Comparison of ENCODE assay signal across 11 cellular contexts in genomic region chr1:32339363-32339978, GRCh38. TPM values are rescaled to one million over a fixed set of nuclear protein-coding genes. Genes with fewer than 3 reads are reported as not detected.
DNase-seq lines count a peak whose midpoint lies in the region; ATAC-seq, FAIRE-seq and TF ChIP-seq lines count a peak whose summit lies in the region.
"Had no signal": no experiment of that assay in that cellular context is flagged by ENCODE, and none has a peak within 500 bp of the region (broad histone marks: within the 10 kb centered on the region; RNA-seq: fewer than 3 reads in every experiment).

No MANE protein-coding gene starts in this region.

- H3K27me3 Mint-ChIP-seq in HFFc6 (ENCODE audit: insufficient read depth), result peaks cover 4% of the 10 kb centered on the region
- no peaks in the 10 kb centered on the region for H3K27me3 Mint-ChIP-seq in activated T-cell treated with anti-CD3 and anti-CD28 coated beads, Interleukin-2, amount 50 U/mL, for 4 hours (ENCODE audit: low read depth)

- H3K27ac ChIP-seq in DOHH2 (ENCODE audit: low read depth, low read length), result no peak overlapping the region
- H3K27ac ChIP-seq in MM.1S (ENCODE audit: low read length), result no peak overlapping the region
- H3K27ac ChIP-seq: neural progenitor cell had no signal

- DNase-seq in HFFc6 (peak; percentile 54), islet precursor cell (peak; percentile 96), urothelium cell line (ENCODE audit: low spot score) (no peak), retina (no peak), DMS 273 treated with DMSO at 0.1 percent for 48 hours (lab: John Stamatoyannopoulos, UW) (no peak), MM.1S (no peak)
- DNase-seq in activated T-cell treated with anti-CD3 and anti-CD28 coated beads, Interleukin-2, amount 50 U/mL, for 4 hours, result no peak
- DNase-seq: NCI-H1105 had no signal

- no peak overlapping the region for H3K4me3 Mint-ChIP-seq in HFFc6
- H3K4me3 Mint-ChIP-seq in activated T-cell treated with anti-CD3 and anti-CD28 coated beads, Interleukin-2, amount 50 U/mL, for 4 hours, result no peak overlapping the region

- H3K79me2 ChIP-seq in DOHH2 (ENCODE audit: control insufficient read depth, low read length) (peaks cover 15% of the 10 kb centered on the region), MM.1S (ENCODE audit: low read length) (peaks cover 7% of the 10 kb centered on the region)

- H3K27me3 ChIP-seq in DOHH2 (ENCODE audit: control insufficient read depth, low read length) (no peaks in the 10 kb centered on the region), MM.1S (replicated peaks; ENCODE audit: insufficient read depth, low read length) (no peaks in the 10 kb centered on the region)

- peaks cover 3% of the 10 kb centered on the region; the same call in 1 of the 2 replicates for H4K20me1 ChIP-seq in DOHH2 (ENCODE audit: control insufficient read depth, insufficient read depth, low read depth, low read length)
- H4K20me1 ChIP-seq in MM.1S (ENCODE audit: insufficient read depth, low read length), result no peaks in the 10 kb centered on the region

- H3K9me3 Mint-ChIP-seq in HFFc6, result no peaks in the 10 kb centered on the region
- H3K9me3 Mint-ChIP-seq in activated T-cell treated with anti-CD3 and anti-CD28 coated beads, Interleukin-2, amount 50 U/mL, for 4 hours, result no peaks in the 10 kb centered on the region
- H3K9me3 Mint-ChIP-seq: neural progenitor cell had no signal

- ATAC-seq in activated T-cell treated with anti-CD3 and anti-CD28 coated beads, Interleukin-2, amount 50 U/mL, for 4 hours, result peak; percentile 68 to 71

- H3K9ac ChIP-seq in MM.1S (ENCODE audit: low read length), result no peak overlapping the region
- H3K9ac ChIP-seq: neural progenitor cell had no signal

- H3K4me1 ChIP-seq in DOHH2 (ENCODE audit: control insufficient read depth, low read length) (peaks cover 42% of the 10 kb centered on the region), MM.1S (ENCODE audit: low read length) (peaks cover 37% of the 10 kb centered on the region)

- H3K4me3 ChIP-seq in DOHH2 (ENCODE audit: low read length), result no peak overlapping the region
- H3K4me3 ChIP-seq in MM.1S (ENCODE audit: low read length), result no peak overlapping the region
- H3K4me3 ChIP-seq: neural progenitor cell had no signal

- H3K36me3 Mint-ChIP-seq in HFFc6 (ENCODE audit: low read depth), result no peaks in the 10 kb centered on the region
- H3K36me3 Mint-ChIP-seq in activated T-cell treated with anti-CD3 and anti-CD28 coated beads, Interleukin-2, amount 50 U/mL, for 4 hours (ENCODE audit: insufficient read depth), result no peaks in the 10 kb centered on the region

- H3K9me3 ChIP-seq in DOHH2 (ENCODE audit: control insufficient read depth, insufficient read depth, low read length), result no peaks in the 10 kb centered on the region
- H3K9me3 ChIP-seq in MM.1S (replicated peaks; ENCODE audit: insufficient read depth, low read length), result no peaks in the 10 kb centered on the region

- TF ChIP-seq CTCF in DOHH2 (IDR thresholded peaks at IDR 0.05; ENCODE audit: low read depth, low read length, poor library complexity, severe bottlenecking) (no peak), HFFc6 (IDR thresholded peaks at IDR 0.05) (no peak), MM.1S (IDR thresholded peaks at IDR 0.05; ENCODE audit: low read length) (no peak)

- no peak overlapping the region for H3K27ac Mint-ChIP-seq in HFFc6

- H3K36me3 ChIP-seq in DOHH2 (ENCODE audit: control insufficient read depth, low read length) (peaks cover 7% of the 10 kb centered on the region), MM.1S (replicated peaks; ENCODE audit: insufficient read depth, low read length) (no peaks in the 10 kb centered on the region)
- H3K36me3 ChIP-seq: neural progenitor cell had no signal

- H2AFZ ChIP-seq in MM.1S (ENCODE audit: low read length), result no peak overlapping the region
- H2AFZ ChIP-seq: neural progenitor cell had no signal

- no peak for FAIRE-seq in urothelium cell line (lab: Jason Lieb, UNC)

- peaks cover 12% of the 10 kb centered on the region; the same call in 1 of the 2 replicates for H3F3A ChIP-seq in DOHH2 (ENCODE audit: control insufficient read depth, insufficient read depth)
- peaks cover 23% of the 10 kb centered on the region for H3F3A ChIP-seq in MM.1S (ENCODE audit: insufficient read depth, low read length)

- H3K4me2 ChIP-seq in DOHH2 (ENCODE audit: low read length) (peak overlapping the region; percentile 85), MM.1S (ENCODE audit: low read depth, low read length) (no peak overlapping the region)
- H3K4me2 ChIP-seq: neural progenitor cell had no signal

- H3K9me2 ChIP-seq in DOHH2 (replicated peaks; ENCODE audit: control insufficient read depth, low read length) (no peaks in the 10 kb centered on the region), MM.1S (replicated peaks; ENCODE audit: insufficient read depth, low read length) (no peaks in the 10 kb centered on the region)

- H3K4me1 Mint-ChIP-seq in HFFc6 (ENCODE audit: low read depth), result peaks cover 32% of the 10 kb centered on the region
- peaks cover 46% of the 10 kb centered on the region for H3K4me1 Mint-ChIP-seq in activated T-cell treated with anti-CD3 and anti-CD28 coated beads, Interleukin-2, amount 50 U/mL, for 4 hours (ENCODE audit: low read depth)

RNA-seq across cellular contexts. Expression of gene MARCKSL1, which starts 3.4 kb away (rescaled TPM):
- 10 to 100 TPM in 4 of 6 experiments, 1 to 10 TPM in 2; 7.8 to 12.8 (median 11.4) TPM for total RNA-seq in HFFc6 (2021; fragmentation: NEBNext Ultra II Directional; extraction: Animal tissue kit (Norgen Biotek cat#: 25700))
- 10 to 100 TPM; 25.3 to 33.5 (median 27.8) TPM for total RNA-seq in activated T-cell treated with anti-CD3 and anti-CD28 coated beads, Interleukin-2, amount 50 U/mL, for 4 hours

RNA-seq across cellular contexts. Expression of gene FAM229A, which starts 22.8 kb away (rescaled TPM):
- total RNA-seq in HFFc6 (2021; fragmentation: NEBNext Ultra II Directional; extraction: Animal tissue kit (Norgen Biotek cat#: 25700)), result 1 to 10 TPM; 1.1 to 3.0 (median 1.7) TPM
- total RNA-seq in activated T-cell treated with anti-CD3 and anti-CD28 coated beads, Interleukin-2, amount 50 U/mL, for 4 hours, result 1 to 10 TPM; 2.7 to 3.5 (median 3.2) TPM

RNA-seq across cellular contexts. Expression of gene TSSK3, which starts 22.9 kb away (rescaled TPM):
- 1 to 10 TPM in 1 of 6 experiments, under 1 TPM in 5; 0.38 to 1.2 (median 0.72) TPM for total RNA-seq in HFFc6 (2021; fragmentation: NEBNext Ultra II Directional; extraction: Animal tissue kit (Norgen Biotek cat#: 25700))
- total RNA-seq in activated T-cell treated with anti-CD3 and anti-CD28 coated beads, Interleukin-2, amount 50 U/mL, for 4 hours, result under 1 TPM; 0.71 to 0.98 (median 0.92) TPM
- total RNA-seq: epithelial cell of proximal tubule had no signal

RNA-seq across cellular contexts. Expression of gene HDAC1, which starts 47.6 kb away (rescaled TPM):
- total RNA-seq in HFFc6 (2021; fragmentation: NEBNext Ultra II Directional; extraction: Animal tissue kit (Norgen Biotek cat#: 25700)), result 10 to 100 TPM; 78.5 to 94.9 (median 92.2) TPM
- 100 to 1,000 TPM; 168 to 177 (median 173) TPM for total RNA-seq in activated T-cell treated with anti-CD3 and anti-CD28 coated beads, Interleukin-2, amount 50 U/mL, for 4 hours

RNA-seq across cellular contexts. Expression of gene BSDC1, which starts 54.8 kb away (rescaled TPM):
- total RNA-seq in HFFc6 (2021; fragmentation: NEBNext Ultra II Directional; extraction: Animal tissue kit (Norgen Biotek cat#: 25700)), result 10 to 100 TPM; 52.9 to 65.5 (median 60.1) TPM
- 10 to 100 TPM; 42.2 to 56.8 (median 46.6) TPM for total RNA-seq in activated T-cell treated with anti-CD3 and anti-CD28 coated beads, Interleukin-2, amount 50 U/mL, for 4 hours

Comparison
In these comparisons a context has a peak if more than half of its experiments do, and no peak if none do; other contexts are left out.
1. DNase-seq: peak in HFFc6 (single experiment) and islet precursor cell (single experiment); none in activated T-cell treated with anti-CD3 and anti-CD28 coated beads, Interleukin-2, amount 50 U/mL, for 4 hours (single experiment), urothelium cell line (single experiment), retina (single experiment), DMS 273 treated with DMSO at 0.1 percent for 48 hours (single experiment) and MM.1S (single experiment).